Comparison of ENCODE assay signal across 1 cellular context in the genomic region with DNA sequence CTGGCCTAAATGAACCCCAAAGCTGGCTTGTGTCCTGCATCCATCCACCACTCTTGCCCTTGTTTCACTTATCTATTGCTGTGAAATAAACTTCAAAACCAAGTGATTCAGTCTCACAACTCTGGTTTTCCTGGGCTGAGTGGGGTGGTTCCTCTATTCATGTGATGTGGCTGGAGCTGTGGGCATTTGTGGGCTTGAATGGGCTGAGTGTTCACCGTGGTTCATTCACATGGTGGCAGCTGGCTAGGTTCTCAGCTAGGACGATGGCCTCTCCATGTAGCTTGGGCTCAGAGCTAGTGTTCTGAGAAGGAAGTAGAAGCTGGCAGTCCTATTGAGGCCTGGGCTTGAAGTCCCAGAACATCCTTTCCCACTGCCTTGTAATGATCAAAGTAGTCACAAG.
A peak's percentile ranks its signal among the peaks of the same experiment; 100 is the strongest.
TF ChIP-seq lines count a peak whose summit lies in the region.

No MANE protein-coding gene starts in this region.

TF ChIP-seq in HepG2, 621 proteins besides CTCF, POLR2A, EP300 and RAD21:
- TF ChIP-seq KMT2A (CRISPR knock-in tag; IDR thresholded peaks at IDR 0.05) (no peak), RBM22 (optimal IDR thresholded peaks at IDR 0.05; ENCODE audit: low read length) (peak; percentile 40)
